Comparison of ENCODE assay signal across 27 cellular contexts in genomic region chr19:52211203-52211602, GRCh38.
"Had no signal": no experiment of that assay in that cellular context is flagged by ENCODE, and none has a peak within 500 bp of the region (broad histone marks: within the 10 kb centered on the region; RNA-seq: fewer than 3 reads in every experiment).

No MANE protein-coding gene starts in this region.

- H3K9me3 Mint-ChIP-seq: activated CD4-positive, alpha-beta T cell treated with anti-CD3 and anti-CD28 coated beads, Interleukin-2, amount 10 ng/mL, durations not matched to agents 7 days and 5 days; activated CD8-positive, alpha-beta T cell treated with anti-CD3 and anti-CD28 coated beads for 36 hours; activated naive CD4-positive, alpha-beta T cell treated with anti-CD3 and anti-CD28 coated beads, Interleukin-2, amount 10 ng/mL, durations not matched to agents 7 days and 5 days; activated naive CD4-positive, alpha-beta T cell treated with anti-CD3 and anti-CD28 coated beads, Interleukin-2, amount 50 U/mL, for 72 hours; activated naive CD8-positive, alpha-beta T cell treated with anti-CD3 and anti-CD28 coated beads, Interleukin-2, amount 10 ng/mL, durations not matched to agents 7 days and 5 days; activated T-cell treated with anti-CD3 and anti-CD28 coated beads, Interleukin-2, amount 50 U/mL, for 4 hours; activated T-helper 17 cell treated with anti-CD3 and anti-CD28 coated beads, Interleukin-2, amount 50 U/mL, for 72 hours; brain had no signal

- H3K27ac ChIP-seq: ascending aorta, breast epithelium, cardiac muscle cell, colonic mucosa, esophagus muscularis mucosa, foreskin keratinocyte had no signal

- H3K4me1 ChIP-seq: breast epithelium, colonic mucosa, foreskin keratinocyte had no signal

- H3K4me3 Mint-ChIP-seq: activated CD4-positive, alpha-beta T cell treated with anti-CD3 and anti-CD28 coated beads, Interleukin-2, amount 10 ng/mL, durations not matched to agents 7 days and 5 days; activated CD8-positive, alpha-beta T cell treated with anti-CD3 and anti-CD28 coated beads for 36 hours; activated naive CD4-positive, alpha-beta T cell treated with anti-CD3 and anti-CD28 coated beads, Interleukin-2, amount 10 ng/mL, durations not matched to agents 7 days and 5 days; activated naive CD8-positive, alpha-beta T cell treated with anti-CD3 and anti-CD28 coated beads, Interleukin-2, amount 10 ng/mL, durations not matched to agents 7 days and 5 days; activated T-cell treated with anti-CD3 and anti-CD28 coated beads, Interleukin-2, amount 50 U/mL, for 4 hours; activated T-helper 17 cell treated with anti-CD3 and anti-CD28 coated beads, Interleukin-2, amount 50 U/mL, for 72 hours; brain had no signal

- DNase-seq: activated CD4-positive, alpha-beta T cell treated with anti-CD3 and anti-CD28 coated beads for 1 hour; activated CD4-positive, alpha-beta T cell treated with anti-CD3 and anti-CD28 coated beads for 4 hours; activated CD4-positive, alpha-beta T cell treated with anti-CD3 and anti-CD28 coated beads, Interleukin-2, amount 10 ng/mL, durations not matched to agents 7 days and 5 days; activated CD4-positive, alpha-beta T cell treated with anti-CD3 and anti-CD28 coated beads, Interleukin-2, amount 50 U/mL, for 4 hours; activated CD8-positive, alpha-beta memory T cell treated with anti-CD3 and anti-CD28 coated beads for 24 hours; activated CD8-positive, alpha-beta T cell treated with anti-CD3 and anti-CD28 coated beads for 36 hours; activated gamma-delta T cell; activated naive CD4-positive, alpha-beta T cell; activated naive CD4-positive, alpha-beta T cell treated with anti-CD3 and anti-CD28 coated beads, Interleukin-2, amount 10 ng/mL, durations not matched to agents 7 days and 5 days; activated naive CD8-positive, alpha-beta T cell treated with anti-CD3 and anti-CD28 coated beads, Interleukin-2, amount 10 ng/mL, durations not matched to agents 7 days and 5 days; activated T-cell treated with anti-CD3 and anti-CD28 coated beads, Interleukin-2, amount 50 U/mL, for 4 hours; central memory CD4-positive, alpha-beta T cell; cerebellar nuclear complex; colonic mucosa; effector CD8-positive, alpha-beta T cell; erythroblast; foreskin keratinocyte; gastrocnemius medialis; glutamatergic neuron; T-helper 2 cell had no signal

- H3K4me1 Mint-ChIP-seq: activated CD4-positive, alpha-beta T cell treated with anti-CD3 and anti-CD28 coated beads, Interleukin-2, amount 10 ng/mL, durations not matched to agents 7 days and 5 days; activated naive CD4-positive, alpha-beta T cell treated with anti-CD3 and anti-CD28 coated beads, Interleukin-2, amount 10 ng/mL, durations not matched to agents 7 days and 5 days; activated naive CD8-positive, alpha-beta T cell treated with anti-CD3 and anti-CD28 coated beads, Interleukin-2, amount 10 ng/mL, durations not matched to agents 7 days and 5 days; brain had no signal

- ATAC-seq: activated CD8-positive, alpha-beta T cell treated with anti-CD3 and anti-CD28 coated beads for 36 hours; activated naive CD4-positive, alpha-beta T cell treated with anti-CD3 and anti-CD28 coated beads, Interleukin-2, amount 50 U/mL, for 72 hours; activated T-cell treated with anti-CD3 and anti-CD28 coated beads, Interleukin-2, amount 50 U/mL, for 4 hours; activated T-helper 17 cell treated with anti-CD3 and anti-CD28 coated beads, Interleukin-2, amount 50 U/mL, for 72 hours; foreskin keratinocyte; gastrocnemius medialis had no signal

- H3K4me3 ChIP-seq: ascending aorta, breast epithelium, cardiac muscle cell, colonic mucosa, esophagus muscularis mucosa, gastrocnemius medialis had no signal

- H3K27me3 ChIP-seq: ascending aorta, breast epithelium, cardiac muscle cell, colonic mucosa, esophagus muscularis mucosa, foreskin keratinocyte, gastrocnemius medialis had no signal

- H3K27ac Mint-ChIP-seq: activated CD4-positive, alpha-beta T cell treated with anti-CD3 and anti-CD28 coated beads, Interleukin-2, amount 10 ng/mL, durations not matched to agents 7 days and 5 days; activated CD8-positive, alpha-beta T cell treated with anti-CD3 and anti-CD28 coated beads for 36 hours; activated naive CD4-positive, alpha-beta T cell treated with anti-CD3 and anti-CD28 coated beads, Interleukin-2, amount 10 ng/mL, durations not matched to agents 7 days and 5 days; activated naive CD8-positive, alpha-beta T cell treated with anti-CD3 and anti-CD28 coated beads, Interleukin-2, amount 10 ng/mL, durations not matched to agents 7 days and 5 days; activated T-helper 17 cell treated with anti-CD3 and anti-CD28 coated beads, Interleukin-2, amount 50 U/mL, for 72 hours; brain had no signal

- H3K9me3 ChIP-seq: ascending aorta, breast epithelium, colonic mucosa, esophagus muscularis mucosa, gastrocnemius medialis had no signal

- H3K27me3 Mint-ChIP-seq: activated CD4-positive, alpha-beta T cell treated with anti-CD3 and anti-CD28 coated beads, Interleukin-2, amount 10 ng/mL, durations not matched to agents 7 days and 5 days; activated CD8-positive, alpha-beta T cell treated with anti-CD3 and anti-CD28 coated beads for 36 hours; activated naive CD4-positive, alpha-beta T cell treated with anti-CD3 and anti-CD28 coated beads, Interleukin-2, amount 10 ng/mL, durations not matched to agents 7 days and 5 days; activated naive CD8-positive, alpha-beta T cell treated with anti-CD3 and anti-CD28 coated beads, Interleukin-2, amount 10 ng/mL, durations not matched to agents 7 days and 5 days; activated T-helper 17 cell treated with anti-CD3 and anti-CD28 coated beads, Interleukin-2, amount 50 U/mL, for 72 hours; brain had no signal
